ENCODE assay signal across 20 cellular contexts in genomic region chr12:102669056-102669455, GRCh38.
DNase-seq lines count a peak whose midpoint lies in the region; ATAC-seq and TF ChIP-seq lines count a peak whose summit lies in the region.
"Had no signal": no experiment of that assay in that cellular context is flagged by ENCODE, and none has a peak within 500 bp of the region (broad histone marks: within the 10 kb centered on the region; RNA-seq: fewer than 3 reads in every experiment).

No MANE protein-coding gene starts in this region.

- H3K4me1 Mint-ChIP-seq in nephron (peaks cover 25% of the 10 kb centered on the region), immature natural killer cell (no peaks in the 10 kb centered on the region)
- H3K4me1 Mint-ChIP-seq: B cell, IgD-negative memory B cell had no signal

- no peak overlapping the region for H3K4me3 ChIP-seq in AG10803 (ENCODE audit: low read length)
- H3K4me3 ChIP-seq: BLaER1 treated with 17β-estradiol and CSF1 and Interleukin-3, amounts not matched to agents 10 nM and 100 nM; GM12878; GM23248; HAP-1 had no signal

- H3K4me3 Mint-ChIP-seq in nephron (no peak overlapping the region), immature natural killer cell (no peak overlapping the region)
- H3K4me3 Mint-ChIP-seq: B cell; CD8-positive, alpha-beta T cell; IgD-negative memory B cell had no signal

- TF ChIP-seq CTCF in AG10803 (conservative IDR thresholded peaks at IDR 0.05; ENCODE audit: low read length) (no peak), nephron (IDR thresholded peaks at IDR 0.05; ENCODE audit: unreplicated experiment in 3 of 3) (no peak)

- peaks cover 27% of the 10 kb centered on the region for H3K9me3 Mint-ChIP-seq in nephron
- peaks cover 3 to 21% (median 10%) of the 10 kb centered on the region in 6 donors for H3K9me3 Mint-ChIP-seq in immature natural killer cell

- H3K27me3 Mint-ChIP-seq in nephron (ENCODE audit: low read depth) (no peaks in the 10 kb centered on the region), immature natural killer cell (ENCODE audit: low read depth in 3 of 3) (peaks cover 0 to 4% (median 2%) of the 10 kb centered on the region in 3 donors)

- no peak for ATAC-seq in Right ventricle myocardium inferior
- ATAC-seq: CD8-positive, alpha-beta T cell; GM12878; HepG2 had no signal

- intact Hi-C loops in Right ventricle myocardium inferior (cut with DNase I), result no loop called here

- peak; percentile 51 for DNase-seq in AG10803 (ENCODE audit: low read depth)
- peak; percentile 52 for DNase-seq in OCI-M1 (lab: John Stamatoyannopoulos, UW)
- peak; percentile 66 for DNase-seq in dedifferentiated amniotic fluid mesenchymal stem cell (ENCODE audit: extremely low spot score)
- no peak for DNase-seq in superior temporal gyrus (ENCODE audit: extremely low spot score)
- DNase-seq in immature natural killer cell, result no peak
- no peak for DNase-seq in Right ventricle myocardium inferior (ENCODE audit: missing footprints)
- DNase-seq in stimulated activated CD4-positive, alpha-beta T cell treated with anti-CD3 and anti-CD28 coated beads, Interleukin-2, amount 100 ng/mL, for 24 hours, result no peak
- DNase-seq: ACHN; Calu3; CD8-positive, alpha-beta T cell; GDM1; GM23248; KG1 had no signal

- H3K27ac Mint-ChIP-seq in nephron (peak overlapping the region; percentile 10 to 90 (median 20)), immature natural killer cell (no peak overlapping the region)
- H3K27ac Mint-ChIP-seq: B cell; CD8-positive, alpha-beta T cell; IgD-negative memory B cell had no signal

- peaks cover 3% of the 10 kb centered on the region for H3K36me3 Mint-ChIP-seq in nephron (ENCODE audit: low read depth)
- no peaks in the 10 kb centered on the region for H3K36me3 Mint-ChIP-seq in immature natural killer cell
- H3K36me3 Mint-ChIP-seq: CD8-positive, alpha-beta T cell; IgD-negative memory B cell had no signal

Comparison
In these comparisons a context has a peak if more than half of its experiments do, and no peak if none do; other contexts are left out.
1. DNase-seq: peak in AG10803 (single experiment), OCI-M1 (single experiment) and dedifferentiated amniotic fluid mesenchymal stem cell (single experiment); none in superior temporal gyrus (single experiment), immature natural killer cell (0 of 3), Right ventricle myocardium inferior (single experiment) and stimulated activated CD4-positive, alpha-beta T cell treated with anti-CD3 and anti-CD28 coated beads, Interleukin-2, amount 100 ng/mL, for 24 hours (0 of 2).
2. H3K27ac Mint-ChIP-seq: peak in nephron (3 of 3); none in immature natural killer cell (0 of 6).